Comparison of ENCODE assay signal across 8 cellular contexts in the genomic region with DNA sequence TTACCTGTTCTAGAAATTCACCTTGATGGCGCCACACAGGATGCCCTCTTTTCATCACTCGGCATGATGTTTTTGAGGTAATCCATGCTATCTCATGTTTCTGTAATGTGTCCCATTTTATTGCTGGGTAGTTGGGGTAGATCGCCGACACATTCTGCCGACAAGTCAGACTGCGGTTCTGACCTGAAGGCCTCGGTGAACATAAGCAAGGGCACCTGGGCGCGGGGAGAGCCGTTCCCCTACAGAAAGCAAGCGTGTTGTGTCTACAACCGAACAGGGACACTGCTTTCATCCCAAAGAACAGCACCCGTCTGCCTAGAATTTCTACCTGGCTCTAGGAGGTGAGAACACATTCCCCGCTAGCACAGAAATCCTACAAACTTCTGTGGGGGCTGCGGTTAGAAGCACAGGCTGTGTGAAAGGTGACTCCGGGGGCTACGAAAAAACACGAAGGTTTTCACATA.
DNase-seq lines count a peak whose midpoint lies in the region; ATAC-seq and TF ChIP-seq lines count a peak whose summit lies in the region.

No MANE protein-coding gene starts in this region.

- H3K27me3 Mint-ChIP-seq in CD4-positive, alpha-beta T cell, result peaks cover 10% of the 10 kb centered on the region
- peaks cover 23% of the 10 kb centered on the region for H3K27me3 Mint-ChIP-seq in nephron (ENCODE audit: low read depth)

- TF ChIP-seq POLR2A in NB4 (IDR thresholded peaks at IDR 0.05; ENCODE audit: extremely low read depth, insufficient read length), result no peak

- CTCF ChIA-PET in CD4-positive, alpha-beta T cell (lab: Charles Lee), result interaction anchor here (1.0 to 2.3 kb wide), 2 partner anchors 12 kb away, joined by 3 to 6 read pairs; no protein-coding TSS in a partner anchor

- peaks cover 7 to 17% of the 10 kb centered on the region in 2 donors for H3K4me1 ChIP-seq in duodenal mucosa (ENCODE audit: control insufficient read depth in 1 of 2, insufficient read depth in 2 of 2, low read length in 2 of 2)

- peak overlapping the region; percentile 80 for H3K4me3 ChIP-seq in NB4 (ENCODE audit: low read depth, low read length)
- peak overlapping the region; percentile 74 to 91 for H3K4me3 ChIP-seq in duodenal mucosa (ENCODE audit: low read depth in 1 of 2, low read length in 2 of 2)

- peak overlapping the region; percentile 59 to 93 for H3K9ac ChIP-seq in duodenal mucosa (ENCODE audit: low read depth in 1 of 2, low read length in 2 of 2)

- no peaks in the 10 kb centered on the region for H3K36me3 ChIP-seq in duodenal mucosa (ENCODE audit: control insufficient read depth in 1 of 2, insufficient read depth in 2 of 2, low read length in 2 of 2)

- ATAC-seq in CD4-positive, alpha-beta T cell (ENCODE audit: poor library complexity), result no peak

- H3K36me3 Mint-ChIP-seq in CD4-positive, alpha-beta T cell (ENCODE audit: low read depth), result peaks cover 9% of the 10 kb centered on the region
- H3K36me3 Mint-ChIP-seq in nephron (ENCODE audit: low read depth), result no peaks in the 10 kb centered on the region

- H3K4me3 Mint-ChIP-seq in CD4-positive, alpha-beta T cell, result peak overlapping the region; percentile 95
- H3K4me3 Mint-ChIP-seq in nephron, result peak overlapping the region; percentile 90 to 94 (median 92)

- no peak overlapping the region for H3K27ac ChIP-seq in CD4-positive, alpha-beta T cell (ENCODE audit: low read depth, low read length)
- H3K27ac ChIP-seq in duodenal mucosa (ENCODE audit: low read depth, low read length), result peak overlapping the region; percentile 16

- POLR2A ChIA-PET in CD4-positive, alpha-beta T cell (lab: Charles Lee), result interaction anchor here (0.6 to 4.0 kb wide), 15 partner anchors 11 to 1249 kb away, joined by 3 to 32 read pairs (median 4); no protein-coding TSS in a partner anchor

- no peaks in the 10 kb centered on the region for H3K9me3 ChIP-seq in CD4-positive, alpha-beta T cell (ENCODE audit: control insufficient read depth, low read length)
- H3K9me3 ChIP-seq in duodenal mucosa (ENCODE audit: control insufficient read depth in 1 of 2, low read length in 2 of 2), result no peaks in the 10 kb centered on the region

- no peak for TF ChIP-seq CTCF in CD4-positive, alpha-beta T cell (IDR thresholded peaks at IDR 0.05)
- no peak for TF ChIP-seq CTCF in NB4 (IDR thresholded peaks at IDR 0.05; ENCODE audit: low read depth, low read length)
- TF ChIP-seq CTCF in nephron (IDR thresholded peaks at IDR 0.05; ENCODE audit: unreplicated experiment in 3 of 3), result no peak

- no peak for DNase-seq in CD4-positive, alpha-beta T cell
- DNase-seq in NB4 (ENCODE audit: low read depth) (no peak), T-helper 9 cell (no peak), NCI-H524 (lab: John Stamatoyannopoulos, UW) (no peak), SIG-M5 treated with dmso at 0.1 percent for 504 hours (lab: John Stamatoyannopoulos, UW; ENCODE audit: unreplicated experiment) (no peak), COLO829 (ENCODE audit: low spot score) (no peak)

- peaks cover 12% of the 10 kb centered on the region for H3K27me3 ChIP-seq in CD4-positive, alpha-beta T cell (ENCODE audit: control insufficient read depth, insufficient read depth, low read length)
- H3K27me3 ChIP-seq in duodenal mucosa (ENCODE audit: control insufficient read depth in 1 of 2, insufficient read depth in 2 of 2, low read length in 2 of 2), result peaks cover 11 to 12% of the 10 kb centered on the region in 2 donors

- peaks cover 38% of the 10 kb centered on the region for H3K4me1 Mint-ChIP-seq in CD4-positive, alpha-beta T cell (ENCODE audit: low read depth)
- H3K4me1 Mint-ChIP-seq in nephron, result peaks cover 33% of the 10 kb centered on the region

- peak overlapping the region; percentile 96 for H3K27ac Mint-ChIP-seq in CD4-positive, alpha-beta T cell
- peak overlapping the region; percentile 97 to 99 (median 98) for H3K27ac Mint-ChIP-seq in nephron

- H3K9me3 Mint-ChIP-seq in CD4-positive, alpha-beta T cell, result no peaks in the 10 kb centered on the region
- no peaks in the 10 kb centered on the region for H3K9me3 Mint-ChIP-seq in nephron

- intact Hi-C loops in CD4-positive, alpha-beta T cell (cut with DNase I, micrococcal nuclease), result loop anchor here in 1 of 2 experiments (5.0 kb wide), 1 partner anchor 72 kb away; no protein-coding TSS in a partner anchor
